In the genomic region with DNA sequence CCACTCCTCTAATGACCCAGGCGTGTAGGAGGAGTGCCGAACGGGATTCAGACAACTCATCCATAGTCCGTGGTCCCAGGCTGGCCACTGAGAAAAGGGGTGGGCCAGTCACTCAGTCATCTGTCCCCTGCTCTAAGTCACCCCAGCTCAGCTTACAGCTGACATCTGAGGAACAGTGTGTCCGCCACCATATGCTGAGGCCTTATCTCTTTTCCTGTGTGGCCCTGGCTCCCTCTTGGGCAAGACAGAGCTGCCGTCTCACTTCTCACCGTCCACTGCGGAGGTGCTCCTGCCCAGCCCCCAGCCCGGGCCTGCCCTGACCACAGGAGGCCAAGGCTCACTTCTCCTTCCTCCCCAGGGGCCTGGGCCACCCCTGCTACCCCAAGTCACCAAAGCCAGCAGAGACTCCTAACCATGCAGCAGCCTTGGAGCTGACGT, we compare ENCODE assay signal across 35 cellular contexts. TPM values are rescaled to one million over a fixed set of nuclear protein-coding genes. Genes with fewer than 3 reads are reported as not detected.
DNase-seq lines count a peak whose midpoint lies in the region; ATAC-seq and TF ChIP-seq lines count a peak whose summit lies in the region.
"Had no signal": no experiment of that assay in that cellular context is flagged by ENCODE, and none has a peak within 500 bp of the region (broad histone marks: within the 10 kb centered on the region; RNA-seq: fewer than 3 reads in every experiment).

No MANE protein-coding gene starts in this region.

- peaks cover 59% of the 10 kb centered on the region for H4K20me1 ChIP-seq in BLaER1

- H3K27me3 ChIP-seq in BLaER1 (no peaks in the 10 kb centered on the region), WERI-Rb-1 (ENCODE audit: insufficient read depth, low read depth, severe bottlenecking) (no peaks in the 10 kb centered on the region), parathyroid adenoma (ENCODE audit: control insufficient read depth, insufficient read depth, low read length) (no peaks in the 10 kb centered on the region), ovary (no peaks in the 10 kb centered on the region)
- H3K27me3 ChIP-seq: hepatocyte, testis, uterus had no signal

- no peak for ATAC-seq in GM21528 (IDR thresholded peaks at IDR 0.05; ENCODE audit: low FRiP score, unreplicated experiment)

- H3K9ac ChIP-seq in BLaER1 = peak overlapping the region; percentile 73
- H3K9ac ChIP-seq in parathyroid adenoma = peak overlapping the region; percentile 99

- WGBS in ovary, 3 donors = 80 to 85% (median 85%) methylated on average over 10 of the region's 10 CpGs

- H3K9me3 ChIP-seq in BLaER1 = peaks cover 10% of the 10 kb centered on the region; the same call in 1 of the 2 replicates
- H3K9me3 ChIP-seq in WERI-Rb-1 (ENCODE audit: severe bottlenecking) = no peaks in the 10 kb centered on the region
- no peaks in the 10 kb centered on the region for H3K9me3 ChIP-seq in parathyroid adenoma (ENCODE audit: control insufficient read depth, low read length)
- H3K9me3 ChIP-seq in ovary = no peaks in the 10 kb centered on the region
- H3K9me3 ChIP-seq: lower lobe of right lung, testis, uterus had no signal

- TF ChIP-seq CTCF in WERI-Rb-1 (IDR thresholded peaks at IDR 0.05; ENCODE audit: low read depth, low read length) (no peak), parathyroid adenoma (IDR thresholded peaks at IDR 0.05) (no peak), ovary (IDR thresholded peaks at IDR 0.05) (no peak)

- peaks cover 26% of the 10 kb centered on the region for H3K79me2 ChIP-seq in parathyroid adenoma

- H3K4me2 ChIP-seq in BLaER1 (peak overlapping the region; percentile 80), parathyroid adenoma (ENCODE audit: low read length) (peak overlapping the region; percentile 58)
- H3K4me2 ChIP-seq: hepatocyte had no signal

- intact Hi-C loops in ovary (cut with DNase I) = loop anchor here in 1 of 4 donors (10.0 kb wide), 1 partner anchor 46 kb away; no protein-coding TSS in a partner anchor

- no peak for TF ChIP-seq EP300 in ovary (IDR thresholded peaks at IDR 0.05)

- H3K4me3 ChIP-seq in BLaER1 (peak overlapping the region; percentile 12; the same call in 1 of the 2 replicates), WERI-Rb-1 (ENCODE audit: low read depth, low read length) (no peak overlapping the region), parathyroid adenoma (ENCODE audit: low read depth, low read length) (peak overlapping the region; percentile 3), ovary (no peak overlapping the region)
- H3K4me3 ChIP-seq: hepatocyte, lower lobe of right lung, testis, uterus had no signal

- H3K4me1 ChIP-seq in BLaER1 (peaks cover 69% of the 10 kb centered on the region), parathyroid adenoma (peaks cover 15% of the 10 kb centered on the region), ovary (ENCODE audit: insufficient read depth) (peaks cover 2% of the 10 kb centered on the region)
- H3K4me1 ChIP-seq: uterus had no signal

- no peak for TF ChIP-seq POLR2A in ovary (IDR thresholded peaks at IDR 0.05)

- H3K27ac ChIP-seq in BLaER1 (peak overlapping the region; percentile 79), WERI-Rb-1 (peak overlapping the region; percentile 63), parathyroid adenoma (peak overlapping the region; percentile 100), ovary (no peak overlapping the region)
- H3K27ac ChIP-seq: hepatocyte, lower lobe of right lung, testis, uterus had no signal

- H3K36me3 ChIP-seq in BLaER1 = peaks cover 69% of the 10 kb centered on the region
- H3K36me3 ChIP-seq in WERI-Rb-1 = peaks cover 15% of the 10 kb centered on the region
- peaks cover 1% of the 10 kb centered on the region for H3K36me3 ChIP-seq in parathyroid adenoma (ENCODE audit: control insufficient read depth, insufficient read depth, low read length)
- no peaks in the 10 kb centered on the region for H3K36me3 ChIP-seq in ovary
- H3K36me3 ChIP-seq: uterus had no signal

- no peak overlapping the region for H2AFZ ChIP-seq in parathyroid adenoma
- H2AFZ ChIP-seq: hepatocyte had no signal

- DNase-seq in GF-D8 (lab: John Stamatoyannopoulos, UW) (peak; percentile 93), WERI-Rb-1 (peak; percentile 59), ovary (no peak)
- DNase-seq in activated effector memory CD4-positive, alpha-beta T cell treated with Interleukin-2 at 50 U/mL for 16 hours = no peak
- DNase-seq: ACHN; activated CD4-positive, alpha-beta T cell treated with anti-CD3 and anti-CD28 coated beads, Interleukin-2, amount 50 U/mL, for 4 hours; activated CD4-positive, CD25-positive, alpha-beta regulatory T cell; activated effector memory CD4-positive, alpha-beta T cell treated with anti-CD3 and anti-CD28 coated beads, Interleukin-2, amount 50 U/mL, for 16 hours; aorta; COR-L47; DMS53; kidney glomerular epithelial cell; lower lobe of right lung; midbrain; NCI-H1048; NCI-H1694 treated with DMSO at 0.1 percent for 48 hours; NCI-H2171; NCI-H510A; retina; SIG-M5; small intestine; T-helper 9 cell; testis; uterus had no signal

RNA-seq across cellular contexts. Expression of gene CCDC86, which starts 6.8 kb away (rescaled TPM):
- total RNA-seq in ovary = 10 to 100 TPM in 6 of 7 donors, 1 to 10 TPM in 1; 7.0 to 32.9 (median 20.4) TPM
- 10 to 100 TPM; 10.5 to 16.4 TPM for polyA plus RNA-seq in ovary

RNA-seq across cellular contexts. Expression of gene PTGDR2, which starts 7.0 kb away (rescaled TPM):
- under 1 TPM in 5 of 7 donors, not detected in 2; 0.10 to 0.46 (median 0.15) TPM for total RNA-seq in ovary
- under 1 TPM; 0.07 to 0.42 TPM for polyA plus RNA-seq in ovary
- total RNA-seq: B cell, G401 had no signal
- polyA plus RNA-seq: endothelial cell of umbilical vein had no signal

RNA-seq across cellular contexts. Expression of gene ZP1, which starts 18.6 kb away (rescaled TPM):
- total RNA-seq in ovary = not detected
- polyA plus RNA-seq in ovary = under 1 TPM in 1 of 2 donors, not detected in 1; 0.17 TPM
- total RNA-seq: aorta; B cell; endothelial cell of umbilical vein; frontal cortex; G401; hepatocyte; lower lobe of right lung; natural killer cell treated with Interleukin-12 subunit alpha and Interleukin-12 subunit beta and Interleukin-15 and Interleukin-18, amount 100 ng/mL, for 72 hours; osteocyte; uterus had no signal
- polyA plus RNA-seq: aorta, endothelial cell of umbilical vein, IgD-negative memory B cell had no signal

RNA-seq across cellular contexts. Expression of gene PRPF19, which starts 57.7 kb away (rescaled TPM):
- 100 to 1,000 TPM in 2 of 7 donors, 10 to 100 TPM in 5; 44.1 to 109 (median 97.2) TPM for total RNA-seq in ovary
- 10 to 100 TPM; 66.2 to 73.4 TPM for polyA plus RNA-seq in ovary

Comparison
In these comparisons a context has a peak if more than half of its experiments do, and no peak if none do; other contexts are left out.
1. H3K27ac ChIP-seq: peak in BLaER1 (single experiment), WERI-Rb-1 (single experiment) and parathyroid adenoma (single experiment); none in ovary (0 of 2).
2. H3K4me3 ChIP-seq: peak in BLaER1 (single experiment) and parathyroid adenoma (single experiment); none in WERI-Rb-1 (single experiment) and ovary (single experiment).
3. DNase-seq: peak in GF-D8 (single experiment) and WERI-Rb-1 (single experiment); none in activated effector memory CD4-positive, alpha-beta T cell treated with Interleukin-2 at 50 U/mL for 16 hours (single experiment) and ovary (0 of 5).